In genomic region chr14:89232366-89233070, GRCh38 we compare ENCODE assay signal across 16 cellular contexts.
DNase-seq lines count a peak whose midpoint lies in the region; ATAC-seq and TF ChIP-seq lines count a peak whose summit lies in the region.
"Had no signal": no experiment of that assay in that cellular context is flagged by ENCODE, and none has a peak within 500 bp of the region (broad histone marks: within the 10 kb centered on the region; RNA-seq: fewer than 3 reads in every experiment).

No MANE protein-coding gene starts in this region.

- H3K27me3 ChIP-seq in CD4-positive, CD25-positive, alpha-beta regulatory T cell (ENCODE audit: control insufficient read depth, insufficient read depth, low read length), result no peaks in the 10 kb centered on the region
- H3K27me3 ChIP-seq in HUES6 (ENCODE audit: control insufficient read depth, insufficient read depth, low read length) (no peaks in the 10 kb centered on the region), psoas muscle (ENCODE audit: insufficient read depth in 3 of 3, low read length in 2 of 3) (no peaks in the 10 kb centered on the region)
- H3K27me3 ChIP-seq: MG63 had no signal

- WGBS in psoas muscle, 3 donors, result 70 to 86% (median 75%) methylated on average over 15 of the region's 15 CpGs

- H3K4me3 ChIP-seq in CD4-positive, CD25-positive, alpha-beta regulatory T cell (ENCODE audit: low read depth, low read length), result no peak overlapping the region
- H3K4me3 ChIP-seq in HUES6 (ENCODE audit: low read depth, low read length), result no peak overlapping the region
- H3K4me3 ChIP-seq in psoas muscle, result no peak overlapping the region
- H3K4me3 ChIP-seq: MG63 had no signal

- H3K9me3 ChIP-seq in CD4-positive, CD25-positive, alpha-beta regulatory T cell (ENCODE audit: control insufficient read depth in 2 of 2, low read length in 2 of 2), result no peaks in the 10 kb centered on the region
- H3K9me3 ChIP-seq in HUES6 (ENCODE audit: control insufficient read depth, insufficient read depth, low read depth, low read length) (0 out of 2 replicates have a peak, but pooled peaks cover 6% of the 10 kb centered on the region), psoas muscle (no peaks in the 10 kb centered on the region)
- H3K9me3 ChIP-seq: MG63 had no signal

- DNase-seq in CD4-positive, CD25-positive, alpha-beta regulatory T cell, result no peak
- DNase-seq in psoas muscle, result no peak
- DNase-seq in chondrocyte (ENCODE audit: low spot score), result no peak
- no peak for DNase-seq in NCI-H2196 (lab: John Stamatoyannopoulos, UW; ENCODE audit: unreplicated experiment)
- DNase-seq: CD8-positive, alpha-beta T cell; MG63; NCI-H1105; NCI-H1694 treated with DMSO at 0.1 percent for 48 hours; NCI-H526; RPMI8226 had no signal

- peaks cover 0 to 3% (median 0%) of the 10 kb centered on the region in 7 donors for H3K9me3 Mint-ChIP-seq in CD4-positive, CD25-positive, alpha-beta regulatory T cell
- peaks cover 3% of the 10 kb centered on the region for H3K9me3 Mint-ChIP-seq in chondrocyte (ENCODE audit: low read depth)
- H3K9me3 Mint-ChIP-seq: CD8-positive, alpha-beta T cell had no signal

- peak overlapping the region in 2 of 3 donors; percentile 24 to 48 for H3K27ac Mint-ChIP-seq in CD4-positive, CD25-positive, alpha-beta regulatory T cell
- H3K27ac Mint-ChIP-seq in chondrocyte (ENCODE audit: unreplicated experiment), result no peak overlapping the region
- H3K27ac Mint-ChIP-seq: B cell had no signal

- H3K9ac ChIP-seq in HUES6 (ENCODE audit: low read length), result no peak overlapping the region
- H3K9ac ChIP-seq: KMS-11 had no signal

- intact Hi-C loops in psoas muscle (cut with DNase I), result loop anchor here in 1 of 2 donors (5.0 kb wide), 1 partner anchor 50 kb away; no protein-coding TSS in a partner anchor

- H3K4me1 ChIP-seq in CD4-positive, CD25-positive, alpha-beta regulatory T cell (ENCODE audit: control insufficient read depth, insufficient read depth, low read length, poor library complexity, severe bottlenecking), result no peaks in the 10 kb centered on the region
- H3K4me1 ChIP-seq in HUES6 (ENCODE audit: control insufficient read depth, insufficient read depth, low read length) (0 out of 2 replicates have a peak, but pooled peaks cover 7% of the 10 kb centered on the region), psoas muscle (peaks cover 37% of the 10 kb centered on the region)

- peaks cover 25 to 74% (median 46%) of the 10 kb centered on the region in 4 donors for H3K4me1 Mint-ChIP-seq in CD4-positive, CD25-positive, alpha-beta regulatory T cell
- peaks cover 17% of the 10 kb centered on the region for H3K4me1 Mint-ChIP-seq in chondrocyte (ENCODE audit: low read depth)

- H3K36me3 ChIP-seq in CD4-positive, CD25-positive, alpha-beta regulatory T cell (ENCODE audit: control insufficient read depth, insufficient read depth, low read length), result peaks cover 2% of the 10 kb centered on the region
- H3K36me3 ChIP-seq in HUES6 (ENCODE audit: control insufficient read depth, insufficient read depth, low read length) (no peaks in the 10 kb centered on the region; the same call in 1 of the 2 replicates), psoas muscle (ENCODE audit: insufficient read depth in 1 of 2, low read depth in 1 of 2) (no peaks in the 10 kb centered on the region)
- H3K36me3 ChIP-seq: MG63 had no signal

- H3K4me3 Mint-ChIP-seq in CD4-positive, CD25-positive, alpha-beta regulatory T cell, result peak overlapping the region in 1 of 4 donors; percentile 11
- no peak overlapping the region for H3K4me3 Mint-ChIP-seq in chondrocyte (ENCODE audit: unreplicated experiment)
- H3K4me3 Mint-ChIP-seq: B cell; CD8-positive, alpha-beta T cell had no signal

- no peak for ATAC-seq in CD4-positive, CD25-positive, alpha-beta regulatory T cell (ENCODE audit: low read depth in 2 of 2)
- ATAC-seq in esophagus mucosa (peak; percentile 87), psoas muscle (peak in 2 of 4 donors; percentile 11 to 38), GM18498 (IDR thresholded peaks at IDR 0.05; ENCODE audit: unreplicated experiment) (no peak)
- ATAC-seq: CD8-positive, alpha-beta T cell had no signal

- no peak overlapping the region for H3K27ac ChIP-seq in CD4-positive, CD25-positive, alpha-beta regulatory T cell (ENCODE audit: insufficient read depth, low read length, poor library complexity, severe bottlenecking)
- peak overlapping the region; percentile 10; the same call in 1 of the 2 replicates for H3K27ac ChIP-seq in HUES6 (ENCODE audit: low read depth, low read length)
- H3K27ac ChIP-seq in psoas muscle, result peak overlapping the region; percentile 63
- H3K27ac ChIP-seq: HL-60, KMS-11 had no signal

- H3K27me3 Mint-ChIP-seq in CD4-positive, CD25-positive, alpha-beta regulatory T cell, result no peaks in the 10 kb centered on the region
- H3K27me3 Mint-ChIP-seq in chondrocyte (ENCODE audit: low read depth), result no peaks in the 10 kb centered on the region
- H3K27me3 Mint-ChIP-seq: B cell had no signal

- TF ChIP-seq CTCF in psoas muscle (IDR thresholded peaks at IDR 0.05) (no peak), chondrocyte (IDR thresholded peaks at IDR 0.05) (no peak)

- peaks cover 28% of the 10 kb centered on the region for H3K36me3 Mint-ChIP-seq in CD4-positive, CD25-positive, alpha-beta regulatory T cell
- no peaks in the 10 kb centered on the region for H3K36me3 Mint-ChIP-seq in chondrocyte (ENCODE audit: low read depth)
